Comparison of ENCODE assay signal across 13 cellular contexts in the genomic region with DNA sequence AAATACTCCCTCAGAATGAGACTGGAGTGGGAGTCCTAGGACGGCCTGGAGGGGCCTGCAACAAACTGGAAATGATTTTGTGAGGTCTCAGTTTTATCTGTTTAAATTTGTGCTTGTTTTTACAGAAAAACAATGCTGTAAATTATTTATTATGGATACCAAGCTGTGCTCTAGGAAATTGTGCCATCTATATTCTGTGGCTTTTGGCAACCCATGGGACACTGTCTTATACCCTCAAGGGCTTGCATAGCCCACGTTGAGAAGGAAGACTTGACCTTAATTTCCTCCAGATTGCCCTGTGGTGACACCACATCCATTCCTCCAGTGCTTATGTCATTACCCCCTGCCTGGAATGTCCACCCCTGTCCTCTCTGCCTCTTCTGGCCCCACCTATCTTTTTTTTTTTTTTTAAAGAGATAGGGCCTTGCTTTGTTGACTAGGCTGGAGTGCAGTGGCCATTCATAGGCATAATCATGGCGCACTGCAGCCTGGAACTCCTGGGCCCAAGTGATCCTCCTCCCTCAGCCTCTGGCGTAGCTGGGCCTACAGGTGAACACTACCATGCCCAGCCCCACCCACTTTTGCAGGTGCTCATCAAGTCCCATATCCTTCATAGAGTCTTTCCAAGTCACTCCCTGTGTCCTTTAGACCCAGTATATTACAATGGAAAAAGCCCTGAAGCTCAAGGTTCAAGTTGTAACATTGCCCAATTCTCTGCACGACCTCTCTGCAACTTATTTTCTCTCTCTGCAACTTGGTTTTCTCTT.
DNase-seq lines count a peak whose midpoint lies in the region; ATAC-seq, FAIRE-seq and TF ChIP-seq lines count a peak whose summit lies in the region.
"Had no signal": no experiment of that assay in that cellular context is flagged by ENCODE, and none has a peak within 500 bp of the region (broad histone marks: within the 10 kb centered on the region; RNA-seq: fewer than 3 reads in every experiment).

No MANE protein-coding gene starts in this region.

- no peak overlapping the region for H3K27ac ChIP-seq in pancreas
- H3K27ac ChIP-seq: ascending aorta, esophagus squamous epithelium had no signal

- TF ChIP-seq CTCF in fibroblast of villous mesenchyme (IDR thresholded peaks at IDR 0.05; ENCODE audit: insufficient read depth, low read depth, low read length) (no peak), pancreas (IDR thresholded peaks at IDR 0.05) (no peak)

- intact Hi-C loops in pancreas (cut with DNase I): no loop called here

- H3K27me3 ChIP-seq in pancreas: peaks cover 0 to 6% (median 0%) of the 10 kb centered on the region in 4 donors
- H3K27me3 ChIP-seq: ascending aorta, esophagus squamous epithelium had no signal

- no peak for FAIRE-seq in pancreas (lab: Jason Lieb, UNC)

- no peaks in the 10 kb centered on the region for H3K9me3 ChIP-seq in pancreas
- H3K9me3 ChIP-seq: ascending aorta, esophagus squamous epithelium had no signal

- H3K36me3 ChIP-seq in pancreas: no peaks in the 10 kb centered on the region
- H3K36me3 ChIP-seq: ascending aorta, esophagus squamous epithelium had no signal

- peaks cover 0 to 3% (median 0%) of the 10 kb centered on the region in 3 donors for H3K4me1 ChIP-seq in pancreas
- H3K4me1 ChIP-seq: ascending aorta, esophagus squamous epithelium had no signal

- 63 to 67% methylated on average over 5 of the region's 5 CpGs for WGBS in pancreas, 2 donors

- peak in 3 of 4 donors; percentile 29 to 57 (median 37) for ATAC-seq in pancreas
- ATAC-seq in GM18511 (IDR thresholded peaks at IDR 0.05; ENCODE audit: unreplicated experiment): no peak
- ATAC-seq in GM21529 (IDR thresholded peaks at IDR 0.05; ENCODE audit: unreplicated experiment): no peak
- ATAC-seq in HG03378 (IDR thresholded peaks at IDR 0.05; ENCODE audit: unreplicated experiment): no peak
- ATAC-seq: stimulated activated naive CD8-positive, alpha-beta T cell treated with anti-CD3 and anti-CD28 coated beads, Interleukin-15, amount 100 ng/mL, for 72 hours had no signal

- no peak overlapping the region for H3K4me3 ChIP-seq in fibroblast of villous mesenchyme (ENCODE audit: low read depth, low read length)
- no peak overlapping the region for H3K4me3 ChIP-seq in pancreas
- H3K4me3 ChIP-seq: ascending aorta, esophagus squamous epithelium had no signal

- peak; percentile 69 for DNase-seq in GM04504 (ENCODE audit: low read depth)
- DNase-seq in RPMI7951 (ENCODE audit: low read depth): peak; percentile 93
- peak; percentile 57 for DNase-seq in fibroblast of villous mesenchyme (ENCODE audit: low read depth)
- DNase-seq in pancreas: no peak
- no peak for DNase-seq in hypothalamus (lab: John Stamatoyannopoulos, UW)
- DNase-seq: esophagus squamous epithelium; NCI-H2171 treated with DMSO at 0.1 percent for 48 hours; stimulated activated CD4-positive, alpha-beta T cell treated with anti-CD3 and anti-CD28 coated beads, Interleukin-15, amount 100 ng/mL, for 24 hours; stimulated activated naive CD8-positive, alpha-beta T cell treated with anti-CD3 and anti-CD28 coated beads, Interleukin-15, amount 100 ng/mL, for 72 hours had no signal

Comparison
In these comparisons a context has a peak if more than half of its experiments do, and no peak if none do; other contexts are left out.
1. DNase-seq: peak in GM04504 (single experiment), RPMI7951 (single experiment) and fibroblast of villous mesenchyme (single experiment); none in pancreas (0 of 6) and hypothalamus (0 of 51).
2. ATAC-seq: peak in pancreas (3 of 4); none in GM18511 (single experiment), GM21529 (single experiment) and HG03378 (single experiment).